ENCODE assay signal across 16 cellular contexts in genomic region chr20:63877755-63878470, GRCh38. TPM values are rescaled to one million over a fixed set of nuclear protein-coding genes. Genes with fewer than 3 reads are reported as not detected.
"Had no signal": no experiment of that assay in that cellular context is flagged by ENCODE, and none has a peak within 500 bp of the region (broad histone marks: within the 10 kb centered on the region; RNA-seq: fewer than 3 reads in every experiment).

No MANE protein-coding gene starts in this region.

- H3K27me3 Mint-ChIP-seq: activated CD4-positive, alpha-beta T cell treated with anti-CD3 and anti-CD28 coated beads, Interleukin-2, amount 10 ng/mL, durations not matched to agents 7 days and 5 days; activated naive CD8-positive, alpha-beta T cell; naive thymus-derived CD8-positive, alpha-beta T cell; stimulated activated naive CD8-positive, alpha-beta T cell treated with anti-CD3 and anti-CD28 coated beads, Interleukin-15, amount 100 ng/mL, for 72 hours had no signal

- H3K4me3 Mint-ChIP-seq: activated CD4-positive, alpha-beta T cell treated with anti-CD3 and anti-CD28 coated beads, Interleukin-2, amount 10 ng/mL, durations not matched to agents 7 days and 5 days; activated naive CD8-positive, alpha-beta T cell; immature natural killer cell; naive thymus-derived CD8-positive, alpha-beta T cell; stimulated activated naive CD8-positive, alpha-beta T cell treated with anti-CD3 and anti-CD28 coated beads, Interleukin-15, amount 100 ng/mL, for 72 hours had no signal

- H3K9me3 ChIP-seq: vagina had no signal

- ATAC-seq: naive thymus-derived CD8-positive, alpha-beta T cell; stimulated activated naive CD8-positive, alpha-beta T cell treated with anti-CD3 and anti-CD28 coated beads, Interleukin-15, amount 100 ng/mL, for 72 hours had no signal

- H3K27me3 ChIP-seq: dorsolateral prefrontal cortex, vagina had no signal

- DNase-seq: activated CD4-positive, alpha-beta T cell treated with anti-CD3 and anti-CD28 coated beads, Interleukin-2, amount 10 ng/mL, durations not matched to agents 7 days and 5 days; activated CD4-positive, CD25-positive, alpha-beta regulatory T cell; activated gamma-delta T cell; activated T-cell treated with anti-CD3 and anti-CD28 coated beads for 4 hours; dorsolateral prefrontal cortex; immature natural killer cell; naive thymus-derived CD8-positive, alpha-beta T cell; stimulated activated CD4-positive, alpha-beta T cell treated with anti-CD3 and anti-CD28 coated beads, Interleukin-4, amount 100 ng/mL, for 24 hours; stimulated activated naive CD8-positive, alpha-beta T cell treated with anti-CD3 and anti-CD28 coated beads, Interleukin-15, amount 100 ng/mL, for 72 hours had no signal

- H3K27ac Mint-ChIP-seq: activated CD4-positive, alpha-beta T cell treated with anti-CD3 and anti-CD28 coated beads, Interleukin-2, amount 10 ng/mL, durations not matched to agents 7 days and 5 days; activated naive CD8-positive, alpha-beta T cell; immature natural killer cell; stimulated activated naive CD8-positive, alpha-beta T cell treated with anti-CD3 and anti-CD28 coated beads, Interleukin-15, amount 100 ng/mL, for 72 hours had no signal

- H3K27ac ChIP-seq: dorsolateral prefrontal cortex, vagina had no signal

- H3K9me3 Mint-ChIP-seq: activated CD4-positive, alpha-beta T cell treated with anti-CD3 and anti-CD28 coated beads, Interleukin-2, amount 10 ng/mL, durations not matched to agents 7 days and 5 days; immature natural killer cell; naive thymus-derived CD8-positive, alpha-beta T cell; stimulated activated naive CD8-positive, alpha-beta T cell treated with anti-CD3 and anti-CD28 coated beads, Interleukin-15, amount 100 ng/mL, for 72 hours had no signal

- H3K4me3 ChIP-seq: dorsolateral prefrontal cortex, lung, vagina had no signal

RNA-seq across cellular contexts. Expression of gene ABHD16B, which starts 16.6 kb away (rescaled TPM):
- total RNA-seq: activated CD4-positive, alpha-beta T cell treated with anti-CD3 and anti-CD28 coated beads, Interleukin-2, amount 10 ng/mL, durations not matched to agents 7 days and 5 days; chondrocyte; lung; naive thymus-derived CD8-positive, alpha-beta T cell; omental fat pad; pulmonary artery endothelial cell; T-helper 2 cell treated with Interferon-gamma antibody and Interleukin-4, amounts not matched to agents 100 ng/mL and 5 ng/mL, for 36 hours; vagina had no signal

RNA-seq across cellular contexts. Expression of gene ZBTB46, which starts 46.8 kb away (rescaled TPM):
- total RNA-seq: activated CD4-positive, alpha-beta T cell treated with anti-CD3 and anti-CD28 coated beads, Interleukin-2, amount 10 ng/mL, durations not matched to agents 7 days and 5 days; naive thymus-derived CD8-positive, alpha-beta T cell had no signal
